24 cellular contexts compared by ENCODE assay signal in genomic region chr7:129801882-129802281, GRCh38.
A peak's percentile ranks its signal among the peaks of the same experiment; 100 is the strongest.
DNase-seq lines count a peak whose midpoint lies in the region; ATAC-seq and TF ChIP-seq lines count a peak whose summit lies in the region.
"Had no signal": no experiment of that assay in that cellular context is flagged by ENCODE, and none has a peak within 500 bp of the region (broad histone marks: within the 10 kb centered on the region; RNA-seq: fewer than 3 reads in every experiment).

No MANE protein-coding gene starts in this region.

- H3F3A ChIP-seq in MM.1S (ENCODE audit: insufficient read depth, low read length) = no peaks in the 10 kb centered on the region

- no peak overlapping the region for H3K9ac ChIP-seq in MM.1S (ENCODE audit: low read length)
- H3K9ac ChIP-seq: BLaER1 had no signal

- no peak for ATAC-seq in GM18867 (IDR thresholded peaks at IDR 0.05; ENCODE audit: unreplicated experiment)
- ATAC-seq in HG02623 (IDR thresholded peaks at IDR 0.05; ENCODE audit: unreplicated experiment) = no peak
- ATAC-seq in HG03457 (IDR thresholded peaks at IDR 0.05; ENCODE audit: unreplicated experiment) = no peak
- ATAC-seq: effector memory CD8-positive, alpha-beta T cell; SK-N-SH treated with all-trans-retinoic acid at 6 μM for 48 hours; stimulated activated memory B cell treated with anti-CD40 and anti-IgM and Interleukin-4, amounts not matched to agents 10 μg/mL and 1 μg/mL and 100 μg/mL, for 72 hours had no signal

- H3K4me1 ChIP-seq in MM.1S (ENCODE audit: low read length) = no peaks in the 10 kb centered on the region
- H3K4me1 ChIP-seq: colonic mucosa, esophagus squamous epithelium, suprapubic skin had no signal

- intact Hi-C loops in posterior vena cava (cut with DNase I) = no loop called here

- H3K27me3 ChIP-seq in MM.1S (replicated peaks; ENCODE audit: insufficient read depth, low read length) = no peaks in the 10 kb centered on the region
- H3K27me3 ChIP-seq: BLaER1, colonic mucosa, suprapubic skin had no signal

- H3K4me3 ChIP-seq in MM.1S (ENCODE audit: low read length) = no peak overlapping the region
- H3K4me3 ChIP-seq: BLaER1, colonic mucosa, esophagus squamous epithelium, lung, suprapubic skin had no signal

- no peak for TF ChIP-seq CTCF in MM.1S (IDR thresholded peaks at IDR 0.05; ENCODE audit: low read length)

- no peaks in the 10 kb centered on the region for H3K9me2 ChIP-seq in MM.1S (replicated peaks; ENCODE audit: insufficient read depth, low read length)

- H2AFZ ChIP-seq in MM.1S (ENCODE audit: low read length) = no peak overlapping the region

- DNase-seq in NCI-H2171 treated with DMSO at 0.1 percent for 48 hours (lab: John Stamatoyannopoulos, UW) = peak; percentile 23
- no peak for DNase-seq in NCI-H2171 (lab: John Stamatoyannopoulos, UW)
- DNase-seq in MM.1S = peak; percentile 33
- peak; percentile 73 for DNase-seq in RPMI8226
- peak; percentile 19 for DNase-seq in posterior vena cava (ENCODE audit: low spot score)
- DNase-seq: activated B cell treated with CpG ODN at 0.5 μM for 24 hours; activated CD4-positive, alpha-beta memory T cell treated with anti-CD3 and anti-CD28 coated beads for 36 hours; activated gamma-delta T cell treated with Interleukin-2 at 50 U/mL for 16 hours; colonic mucosa; effector memory CD8-positive, alpha-beta T cell; esophagus squamous epithelium; kidney glomerular epithelial cell; NCI-H1105; stimulated activated CD4-positive, alpha-beta T cell treated with anti-CD3 and anti-CD28 coated beads, Interleukin-2, amount 100 ng/mL, for 24 hours; T-helper 9 cell had no signal

- H3K27ac ChIP-seq in MM.1S (ENCODE audit: low read length) = no peak overlapping the region
- H3K27ac ChIP-seq: BLaER1, colonic mucosa, esophagus squamous epithelium, RWPE1, suprapubic skin had no signal

- no peaks in the 10 kb centered on the region for H4K20me1 ChIP-seq in MM.1S (ENCODE audit: insufficient read depth, low read length)
- H4K20me1 ChIP-seq: BLaER1 had no signal

- H3K4me2 ChIP-seq in MM.1S (ENCODE audit: low read depth, low read length) = no peak overlapping the region
- H3K4me2 ChIP-seq: BLaER1 had no signal

- no peaks in the 10 kb centered on the region for H3K36me3 ChIP-seq in MM.1S (replicated peaks; ENCODE audit: insufficient read depth, low read length)
- H3K36me3 ChIP-seq: BLaER1, colonic mucosa, esophagus squamous epithelium, suprapubic skin had no signal

- H3K9me3 ChIP-seq in MM.1S (replicated peaks; ENCODE audit: insufficient read depth, low read length) = no peaks in the 10 kb centered on the region
- H3K9me3 ChIP-seq: BLaER1, colonic mucosa, esophagus squamous epithelium, suprapubic skin had no signal

- no peaks in the 10 kb centered on the region for H3K79me2 ChIP-seq in MM.1S (ENCODE audit: low read length)
